10 cellular contexts compared by ENCODE assay signal in the genomic region with DNA sequence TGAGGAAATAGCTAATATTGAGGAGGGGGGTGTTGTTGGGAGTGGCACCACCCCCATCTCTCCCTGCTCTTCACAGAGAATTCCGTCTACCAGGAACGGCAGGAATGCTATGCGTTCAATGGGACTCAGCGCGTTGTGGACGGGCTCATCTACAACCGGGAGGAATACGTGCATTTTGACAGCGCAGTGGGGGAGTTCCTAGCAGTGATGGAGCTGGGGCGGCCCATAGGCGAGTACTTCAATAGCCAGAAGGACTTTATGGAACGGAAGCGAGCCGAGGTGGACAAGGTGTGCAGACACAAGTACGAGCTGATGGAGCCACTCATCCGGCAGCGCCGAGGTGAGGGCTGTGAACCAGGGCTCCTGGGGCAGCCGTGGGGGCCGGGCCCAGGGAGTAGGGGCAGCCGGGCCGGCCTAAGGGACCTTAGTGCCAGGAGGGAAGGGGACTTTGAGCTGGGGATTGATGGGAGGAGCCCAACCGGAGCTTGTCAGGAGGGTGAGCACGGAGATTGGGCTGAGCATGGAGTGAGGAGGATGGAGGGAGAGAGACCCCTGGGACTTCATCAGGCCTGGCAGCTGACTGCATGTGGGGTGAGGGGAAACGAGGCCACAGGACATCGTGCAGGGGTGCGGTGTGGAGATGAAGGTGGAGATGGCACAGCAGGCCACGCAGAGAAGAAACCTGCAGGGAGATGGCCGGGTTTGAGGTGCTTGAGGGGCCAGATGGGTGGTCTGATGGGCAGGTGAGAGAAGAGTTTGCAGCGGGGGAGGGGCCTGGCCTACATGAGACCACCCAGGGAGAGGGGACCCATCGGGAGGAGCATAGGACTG. TPM values are rescaled to one million over a fixed set of nuclear protein-coding genes. Genes with fewer than 3 reads are reported as not detected.
DNase-seq lines count a peak whose midpoint lies in the region; ATAC-seq and TF ChIP-seq lines count a peak whose summit lies in the region.
"Had no signal": no experiment of that assay in that cellular context is flagged by ENCODE, and none has a peak within 500 bp of the region (broad histone marks: within the 10 kb centered on the region; RNA-seq: fewer than 3 reads in every experiment).

No MANE protein-coding gene starts in this region.

- no peaks in the 10 kb centered on the region for H3K9me3 Mint-ChIP-seq in activated T-helper 2 cell treated with anti-CD3 and anti-CD28 coated beads, Interferon-gamma antibody, Interleukin-2, Interleukin-4, amounts not matched to agents 10 μg/mL and 5 μg/mL and 100 μg/mL, durations not matched to agents 14 hours and 24 hours and 36 hours
- no peaks in the 10 kb centered on the region for H3K9me3 Mint-ChIP-seq in type B pancreatic cell

- no peak overlapping the region for H3K4me3 Mint-ChIP-seq in activated T-helper 2 cell treated with anti-CD3 and anti-CD28 coated beads, Interferon-gamma antibody, Interleukin-2, Interleukin-4, amounts not matched to agents 10 μg/mL and 5 μg/mL and 100 μg/mL, durations not matched to agents 14 hours and 24 hours and 36 hours (ENCODE audit: low read depth)
- H3K4me3 Mint-ChIP-seq in type B pancreatic cell: peak overlapping the region; percentile 78

- intact Hi-C loops in activated T-helper 2 cell treated with anti-CD3 and anti-CD28 coated beads, Interferon-gamma antibody, Interleukin-2, Interleukin-4, amounts not matched to agents 10 μg/mL and 5 μg/mL and 100 μg/mL, durations not matched to agents 14 hours and 24 hours and 36 hours (cut with micrococcal nuclease): no loop called here

- H3K27me3 Mint-ChIP-seq in activated T-helper 2 cell treated with anti-CD3 and anti-CD28 coated beads, Interferon-gamma antibody, Interleukin-2, Interleukin-4, amounts not matched to agents 10 μg/mL and 5 μg/mL and 100 μg/mL, durations not matched to agents 14 hours and 24 hours and 36 hours (ENCODE audit: low read depth): peaks cover 70% of the 10 kb centered on the region
- H3K27me3 Mint-ChIP-seq in type B pancreatic cell: peaks cover 89% of the 10 kb centered on the region

- no peaks in the 10 kb centered on the region for H3K36me3 Mint-ChIP-seq in activated T-helper 2 cell treated with anti-CD3 and anti-CD28 coated beads, Interferon-gamma antibody, Interleukin-2, Interleukin-4, amounts not matched to agents 10 μg/mL and 5 μg/mL and 100 μg/mL, durations not matched to agents 14 hours and 24 hours and 36 hours (ENCODE audit: low read depth)
- no peaks in the 10 kb centered on the region for H3K36me3 Mint-ChIP-seq in type B pancreatic cell

- peaks cover 7% of the 10 kb centered on the region for H3K4me1 Mint-ChIP-seq in activated T-helper 2 cell treated with anti-CD3 and anti-CD28 coated beads, Interferon-gamma antibody, Interleukin-2, Interleukin-4, amounts not matched to agents 10 μg/mL and 5 μg/mL and 100 μg/mL, durations not matched to agents 14 hours and 24 hours and 36 hours (ENCODE audit: low read depth)
- peaks cover 21% of the 10 kb centered on the region for H3K4me1 Mint-ChIP-seq in type B pancreatic cell (ENCODE audit: unreplicated experiment)

- peak; percentile 11 for DNase-seq in stimulated activated CD4-positive, alpha-beta T cell treated with anti-CD3 and anti-CD28 coated beads, Interleukin-15, amount 100 ng/mL, for 24 hours
- no peak for DNase-seq in stimulated activated CD4-positive, alpha-beta T cell treated with anti-CD3 and anti-CD28 coated beads, Interleukin-1b, Interleukin-23, amount 100 ng/mL, for 48 hours
- DNase-seq in activated T-helper 2 cell treated with anti-CD3 and anti-CD28 coated beads, Interferon-gamma antibody, Interleukin-2, Interleukin-4, amounts not matched to agents 10 μg/mL and 5 μg/mL and 100 μg/mL, durations not matched to agents 14 hours and 24 hours and 36 hours (ENCODE audit: low spot score): no peak
- DNase-seq in inferior parietal cortex (ENCODE audit: extremely low spot score) (peak; percentile 30), type B pancreatic cell (ENCODE audit: extremely low spot score, unreplicated experiment) (no peak), NCI-H524 treated with DMSO at 0.1 percent for 48 hours (lab: John Stamatoyannopoulos, UW) (no peak)
- DNase-seq in activated CD4-positive, alpha-beta T cell treated with anti-CD3 and anti-CD28 coated beads, Interleukin-2, amount 50 U/mL, for 4 hours: no peak
- DNase-seq: activated naive CD4-positive, alpha-beta T cell treated with anti-CD3 and anti-CD28 coated beads, Interleukin-2, amount 50 U/mL, for 16 hours; tibial artery had no signal

- peak overlapping the region; percentile 14 for H3K27ac Mint-ChIP-seq in activated T-helper 2 cell treated with anti-CD3 and anti-CD28 coated beads, Interferon-gamma antibody, Interleukin-2, Interleukin-4, amounts not matched to agents 10 μg/mL and 5 μg/mL and 100 μg/mL, durations not matched to agents 14 hours and 24 hours and 36 hours
- H3K27ac Mint-ChIP-seq in type B pancreatic cell: peak overlapping the region; percentile 37

- no peak for TF ChIP-seq CTCF in type B pancreatic cell (conservative IDR thresholded peaks at IDR 0.05)

- ATAC-seq in GM18861 (IDR thresholded peaks at IDR 0.05; ENCODE audit: unreplicated experiment): no peak

RNA-seq across cellular contexts. Expression of a gene that starts 41.3 kb away (rescaled TPM):
- total RNA-seq in activated T-helper 2 cell treated with anti-CD3 and anti-CD28 coated beads, Interferon-gamma antibody, Interleukin-2, Interleukin-4, amounts not matched to agents 10 μg/mL and 5 μg/mL and 100 μg/mL, durations not matched to agents 14 hours and 24 hours and 36 hours: 11.8 and 12.6 TPM in 2 replicates
- 10.9 and 27.3 TPM in 2 replicates for total RNA-seq in type B pancreatic cell (ENCODE audit: low replicate concordance)

RNA-seq across cellular contexts. Expression of a gene that starts 43.6 kb away (rescaled TPM):
- total RNA-seq in activated T-helper 2 cell treated with anti-CD3 and anti-CD28 coated beads, Interferon-gamma antibody, Interleukin-2, Interleukin-4, amounts not matched to agents 10 μg/mL and 5 μg/mL and 100 μg/mL, durations not matched to agents 14 hours and 24 hours and 36 hours: 57.1 and 58.9 TPM in 2 replicates
- 1.3 and 2.6 TPM in 2 replicates for total RNA-seq in type B pancreatic cell (ENCODE audit: low replicate concordance)

Comparison
In these comparisons a context has a peak if more than half of its experiments do, and no peak if none do; other contexts are left out.
1. DNase-seq: peak in stimulated activated CD4-positive, alpha-beta T cell treated with anti-CD3 and anti-CD28 coated beads, Interleukin-15, amount 100 ng/mL, for 24 hours (single experiment) and inferior parietal cortex (single experiment); none in stimulated activated CD4-positive, alpha-beta T cell treated with anti-CD3 and anti-CD28 coated beads, Interleukin-1b, Interleukin-23, amount 100 ng/mL, for 48 hours (single experiment), activated T-helper 2 cell treated with anti-CD3 and anti-CD28 coated beads, Interferon-gamma antibody, Interleukin-2, Interleukin-4, amounts not matched to agents 10 μg/mL and 5 μg/mL and 100 μg/mL, durations not matched to agents 14 hours and 24 hours and 36 hours (single experiment), type B pancreatic cell (single experiment), NCI-H524 treated with DMSO at 0.1 percent for 48 hours (single experiment) and activated CD4-positive, alpha-beta T cell treated with anti-CD3 and anti-CD28 coated beads, Interleukin-2, amount 50 U/mL, for 4 hours (0 of 2).
2. RNA of a gene that starts 43.6 kb away (total RNA-seq): 57.1 to 58.9 TPM in activated T-helper 2 cell treated with anti-CD3 and anti-CD28 coated beads, Interferon-gamma antibody, Interleukin-2, Interleukin-4, amounts not matched to agents 10 μg/mL and 5 μg/mL and 100 μg/mL, durations not matched to agents 14 hours and 24 hours and 36 hours; 1.3 to 2.6 TPM in type B pancreatic cell; every median in the first group is over 10 times any median in the second.